Comparison of ENCODE assay signal across 22 cellular contexts in the genomic region with DNA sequence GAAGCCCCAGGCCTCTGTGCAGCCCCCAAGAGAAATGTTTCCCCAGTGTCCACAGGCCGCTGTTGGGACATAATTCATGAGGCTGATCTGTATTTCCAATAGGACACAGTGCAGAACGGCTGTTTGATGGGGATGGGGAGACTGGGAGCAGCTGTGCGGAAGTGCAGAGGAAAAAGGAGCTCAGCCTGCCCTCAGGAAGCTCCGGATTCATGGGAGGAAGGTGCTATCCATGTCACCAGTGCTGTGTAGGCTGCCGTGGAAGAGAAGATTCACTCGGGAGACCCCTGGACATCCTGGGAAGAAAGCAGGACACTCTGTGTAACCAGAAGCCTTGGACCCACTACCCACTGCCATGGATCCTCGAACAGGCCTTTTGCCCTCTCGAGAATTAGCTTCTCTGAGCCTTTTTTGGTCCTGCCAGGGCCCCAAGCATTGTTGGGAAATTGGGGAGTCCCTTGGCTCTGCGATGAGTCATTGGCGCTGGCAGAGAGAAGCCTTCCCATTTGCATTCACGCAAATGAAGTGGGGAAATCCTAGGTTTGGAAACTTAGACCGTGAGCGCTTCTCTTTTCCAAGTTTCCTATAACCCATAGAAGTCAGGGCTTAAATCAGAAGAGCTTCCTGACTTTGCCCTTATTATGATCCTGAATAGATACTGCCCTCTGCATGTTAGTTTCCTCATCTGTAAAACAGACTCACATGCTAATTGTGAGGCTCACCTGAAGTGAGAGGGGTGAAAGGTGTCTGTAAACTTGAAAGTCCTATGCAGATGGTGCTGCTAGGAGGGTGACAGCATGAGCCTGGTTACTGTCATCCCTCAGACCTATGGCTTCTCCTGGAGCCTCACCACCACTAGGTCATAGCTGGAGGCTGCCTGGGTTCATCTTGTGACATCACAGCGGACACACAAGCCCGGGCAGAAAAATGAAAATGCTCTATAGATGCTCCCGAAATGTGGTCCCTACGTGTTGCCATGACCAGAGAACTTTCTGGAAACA.
DNase-seq lines count a peak whose midpoint lies in the region; ATAC-seq, FAIRE-seq and TF ChIP-seq lines count a peak whose summit lies in the region.
"Had no signal": no experiment of that assay in that cellular context is flagged by ENCODE, and none has a peak within 500 bp of the region (broad histone marks: within the 10 kb centered on the region; RNA-seq: fewer than 3 reads in every experiment).

No MANE protein-coding gene starts in this region.

- no peaks in the 10 kb centered on the region for H4K20me1 ChIP-seq in HepG2 (ENCODE audit: insufficient read depth, low read length)

- no peaks in the 10 kb centered on the region for H3K9me3 Mint-ChIP-seq in CD4-positive, alpha-beta T cell

- POLR2A ChIA-PET in HepG2 (lab: Yijun Ruan, JAX): no interaction called here
- POLR2A ChIA-PET in CD4-positive, alpha-beta T cell (lab: Charles Lee): no interaction called here

- H3K9me3 ChIP-seq in HepG2 (ENCODE audit: low read length) (no peaks in the 10 kb centered on the region), right lobe of liver (no peaks in the 10 kb centered on the region)
- H3K9me3 ChIP-seq in CD4-positive, alpha-beta T cell (ENCODE audit: control insufficient read depth, low read length): no peaks in the 10 kb centered on the region
- H3K9me3 ChIP-seq: SK-N-SH had no signal

- no peaks in the 10 kb centered on the region for H3K4me1 Mint-ChIP-seq in CD4-positive, alpha-beta T cell (ENCODE audit: low read depth)

- H3K9ac ChIP-seq in HepG2 (ENCODE audit: insufficient read depth, low read depth, low read length): no peak overlapping the region
- H3K9ac ChIP-seq: SK-N-SH had no signal

- H3K4me1 ChIP-seq in HepG2 (ENCODE audit: insufficient read depth, low read length) (no peaks in the 10 kb centered on the region), right lobe of liver (no peaks in the 10 kb centered on the region)

- H3K4me3 ChIP-seq in HepG2 (replicated peaks in 1 of 3; ENCODE audit: insufficient read depth in 1 of 3, low read depth in 2 of 3, low read length in 3 of 3): no peak overlapping the region
- H3K4me3 ChIP-seq in right lobe of liver: no peak overlapping the region

- H3K36me3 ChIP-seq in HepG2 (replicated peaks in 1 of 2; ENCODE audit: control insufficient read depth in 1 of 2, insufficient read depth in 2 of 2, low read length in 2 of 2) (no peaks in the 10 kb centered on the region), right lobe of liver (no peaks in the 10 kb centered on the region)

- no peak overlapping the region for H3K27ac Mint-ChIP-seq in CD4-positive, alpha-beta T cell

- no peak for TF ChIP-seq RAD21 in HepG2 (CRISPR knock-in tag; IDR thresholded peaks at IDR 0.05)

- no peak for FAIRE-seq in HepG2 (lab: Jason Lieb, UNC)

- in situ Hi-C loops in HepG2 (cut with HindIII; ENCODE audit: extremely low pct_ligation_motif_present, low pct_unique_long_range_greater_than_20kb): no loop called here

- no TSS peak for BruUV-seq in HepG2 (replicated peaks; lab: Mats Ljungman, UMichigan)

- intact Hi-C loops in HepG2 (cut with micrococcal nuclease; ENCODE audit: unreplicated experiment): no loop called here
- intact Hi-C loops in right lobe of liver (cut with DNase I): no loop called here
- intact Hi-C loops in CD4-positive, alpha-beta T cell (cut with DNase I, micrococcal nuclease): no loop called here

- 29% methylated on average over 12 of the region's 17 CpGs for WGBS in HepG2 (ENCODE audit: low lambda C conversion rate)
- 90% methylated on average over 9 of the region's 17 CpGs for WGBS in right lobe of liver (ENCODE audit: insufficient coverage, low coverage, low lambda C conversion rate, missing lambda C conversion rate)

- no peak overlapping the region for H2AFZ ChIP-seq in HepG2 (ENCODE audit: low read length)

- CTCF ChIA-PET in HepG2 (lab: Yijun Ruan, JAX; ENCODE audit: low intra/inter-chr PET ratio, low total read pairs): no interaction called here
- CTCF ChIA-PET in CD4-positive, alpha-beta T cell (lab: Charles Lee): no interaction called here

- peaks cover 20% of the 10 kb centered on the region for H3K27me3 Mint-ChIP-seq in CD4-positive, alpha-beta T cell

- ATAC-seq in HepG2 (no peak), right lobe of liver (no peak), left lobe of liver (no peak)
- ATAC-seq in CD4-positive, alpha-beta T cell (ENCODE audit: poor library complexity): no peak

- H3K27me3 ChIP-seq in HepG2 (ENCODE audit: control insufficient read depth in 1 of 2, insufficient read depth in 2 of 2, low read length in 2 of 2) (peaks cover 6 to 43% of the 10 kb centered on the region in 2 experiments; a peak in 3 of 5 replicates), right lobe of liver (no peaks in the 10 kb centered on the region)
- no peaks in the 10 kb centered on the region for H3K27me3 ChIP-seq in CD4-positive, alpha-beta T cell (ENCODE audit: control insufficient read depth, insufficient read depth, low read length)

- TF ChIP-seq POLR2A in HepG2 (IDR thresholded peaks at IDR 0.05; ENCODE audit: insufficient read depth in 1 of 2, low read depth in 2 of 2, low read length in 2 of 2) (no peak), right lobe of liver (IDR thresholded peaks at IDR 0.05) (no peak)

- TF ChIP-seq CTCF in HepG2 (CRISPR knock-in tag; IDR thresholded peaks at IDR 0.05): no peak
- TF ChIP-seq CTCF in right lobe of liver (IDR thresholded peaks at IDR 0.05): no peak
- no peak for TF ChIP-seq CTCF in CD4-positive, alpha-beta T cell (IDR thresholded peaks at IDR 0.05)

- DNase-seq in HepG2 (ENCODE audit: low spot score) (no peak), right lobe of liver (no peak), ecto neural progenitor cell (ENCODE audit: low spot score) (peak; percentile 37), left lobe of liver (ENCODE audit: low spot score) (peak; percentile 23), ureter (ENCODE audit: low spot score) (peak; percentile 27), retina (no peak), kidney glomerular epithelial cell (lab: John Stamatoyannopoulos, UW) (no peak)
- DNase-seq in CD4-positive, alpha-beta T cell: no peak
- DNase-seq: ACHN, DMS79, IMR-90, MM.1S, NCI-H1417, NCI-H187, NCI-H2107, NCI-H510A, NCI-H82, RPMI8226, SHP77 treated with DMSO at 0.1 percent for 48 hours, SK-N-SH had no signal

- no peak overlapping the region for H3K4me3 Mint-ChIP-seq in CD4-positive, alpha-beta T cell

- H3K4me2 ChIP-seq in HepG2 (ENCODE audit: low read depth, low read length): no peak overlapping the region
- H3K4me2 ChIP-seq: SK-N-SH had no signal

- H3K79me2 ChIP-seq in HepG2 (ENCODE audit: insufficient read depth, low read length): no peaks in the 10 kb centered on the region

- no peak for TF ChIP-seq EP300 in HepG2 (IDR thresholded peaks at IDR 0.05; ENCODE audit: low read depth in 2 of 2, low read length in 2 of 2)
- no peak for TF ChIP-seq EP300 in HepG2 (CRISPR knock-in tag; IDR thresholded peaks at IDR 0.05; ENCODE audit: borderline replicate concordance)

- H3K36me3 Mint-ChIP-seq in CD4-positive, alpha-beta T cell (ENCODE audit: low read depth): no peaks in the 10 kb centered on the region

- H3K27ac ChIP-seq in HepG2 (ENCODE audit: extremely low read length, insufficient read depth, low read length) (no peak overlapping the region), right lobe of liver (no peak overlapping the region)
- H3K27ac ChIP-seq in CD4-positive, alpha-beta T cell (ENCODE audit: low read depth, low read length): no peak overlapping the region
- H3K27ac ChIP-seq: C4-2B, HL-60 had no signal

TF ChIP-seq in HepG2, 621 proteins besides CTCF, POLR2A, EP300 and RAD21:
- TF ChIP-seq CREB1 (IDR thresholded peaks at IDR 0.05) (0 out of 2 replicates have a peak, but pooled peaks have one; percentile 4), CREB1 (CRISPR knock-in tag; IDR thresholded peaks at IDR 0.05) (no peak), TMF1 (CRISPR knock-in tag; IDR thresholded peaks at IDR 0.05; ENCODE audit: low read depth) (no peak)

Comparison
In these comparisons a context has a peak if more than half of its experiments do, and no peak if none do; other contexts are left out.
1. DNase-seq: peak in ecto neural progenitor cell (single experiment), left lobe of liver (single experiment) and ureter (single experiment); none in HepG2 (single experiment), right lobe of liver (0 of 3), retina (single experiment), CD4-positive, alpha-beta T cell (0 of 10) and kidney glomerular epithelial cell (single experiment).